Comparison of ENCODE assay signal across 9 cellular contexts in the genomic region with DNA sequence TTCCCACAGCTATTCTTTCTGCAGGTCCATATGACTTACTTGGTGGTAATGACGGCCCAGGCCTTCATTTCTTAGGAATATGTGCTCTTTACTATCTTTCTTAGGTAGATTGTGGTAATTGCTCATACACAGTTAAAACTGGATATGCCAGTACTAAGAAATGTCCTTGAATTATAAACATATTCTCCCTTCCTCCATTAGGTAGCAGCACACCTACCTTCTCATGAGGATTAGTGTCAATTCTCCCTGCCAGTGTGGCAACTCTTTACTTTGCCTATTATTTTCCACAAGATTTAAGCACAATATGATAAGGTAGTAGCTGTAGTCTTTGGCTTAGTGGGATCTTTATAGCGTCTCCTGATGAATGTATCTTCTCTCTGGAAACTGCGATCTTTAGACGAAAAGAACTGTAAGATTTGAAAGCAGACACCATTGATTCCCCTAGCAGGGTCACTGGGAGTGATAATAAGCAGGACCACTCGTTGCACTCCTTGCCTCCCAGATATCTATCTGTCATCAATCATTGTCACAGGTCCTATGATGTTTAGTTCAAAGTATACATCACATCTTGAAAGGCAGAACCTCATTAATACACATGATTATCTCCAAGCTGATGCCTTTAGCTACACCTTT.
DNase-seq lines count a peak whose midpoint lies in the region; ATAC-seq, FAIRE-seq and TF ChIP-seq lines count a peak whose summit lies in the region.
"Had no signal": no experiment of that assay in that cellular context is flagged by ENCODE, and none has a peak within 500 bp of the region (broad histone marks: within the 10 kb centered on the region; RNA-seq: fewer than 3 reads in every experiment).

No MANE protein-coding gene starts in this region.

- dilution Hi-C loops in mammary epithelial cell (cut with HindIII; ENCODE audit: low sequenced_read_pairs): no loop called here

- peak; percentile 67; the same call in 2 of the 3 replicates for TF ChIP-seq CTCF in GM12872 (IDR thresholded peaks at IDR 0.05; ENCODE audit: insufficient read depth, low read depth, low read length)
- TF ChIP-seq CTCF in mammary epithelial cell (conservative IDR thresholded peaks at IDR 0.05 in 1 of 2, IDR thresholded peaks at IDR 0.05 in 1 of 2; ENCODE audit: extremely low read depth in 1 of 2, insufficient read depth in 1 of 2, low read depth in 1 of 2, low read length in 2 of 2): peak; percentile 39 to 54
- peak; percentile 46 for TF ChIP-seq CTCF in retinal pigment epithelial cell (conservative IDR thresholded peaks at IDR 0.05; ENCODE audit: low read depth, low read length)

- in situ Hi-C loops in mammary epithelial cell (cut with MboI; ENCODE audit: low sequenced_read_pairs in 2 of 2): no loop called here

- DNase-seq in HTR-8/SVneo (ENCODE audit: insufficient read length, low spot score) (peak; percentile 0), mammary epithelial cell (no peak), retinal pigment epithelial cell (ENCODE audit: low read depth) (no peak), EL (no peak), NCI-H1930 (lab: John Stamatoyannopoulos, UW) (no peak)
- no peak for DNase-seq in activated naive CD4-positive, alpha-beta T cell treated with Interleukin-2 at 50 U/mL for 16 hours
- DNase-seq: natural killer cell had no signal

- H3K79me2 ChIP-seq in mammary epithelial cell (ENCODE audit: insufficient read depth, low read length): no peaks in the 10 kb centered on the region

- H3K4me1 ChIP-seq in mammary epithelial cell (ENCODE audit: insufficient read depth, low read length): no peaks in the 10 kb centered on the region

- 67% methylated on average over 5 of the region's 5 CpGs for WGBS in mammary epithelial cell (ENCODE audit: low coverage, missing lambda C conversion rate)

- no peak overlapping the region for H2AFZ ChIP-seq in mammary epithelial cell (ENCODE audit: low read depth, low read length)

- no peak overlapping the region for H3K4me3 ChIP-seq in mammary epithelial cell (replicated peaks in 1 of 3; ENCODE audit: insufficient read depth in 1 of 3, low read depth in 2 of 3, low read length in 3 of 3)
- no peak overlapping the region for H3K4me3 ChIP-seq in retinal pigment epithelial cell (ENCODE audit: low read length)

- H3K36me3 ChIP-seq in mammary epithelial cell (ENCODE audit: insufficient read depth, low read length): no peaks in the 10 kb centered on the region

- ATAC-seq in GM21529 (IDR thresholded peaks at IDR 0.05; ENCODE audit: unreplicated experiment): peak; percentile 92

- peaks cover 2% of the 10 kb centered on the region for H3K27me3 ChIP-seq in mammary epithelial cell (ENCODE audit: insufficient read depth, low read length)

- H3K27ac ChIP-seq in mammary epithelial cell (ENCODE audit: insufficient read depth, low read depth, low read length): no peak overlapping the region

- no peak for FAIRE-seq in HTR-8/SVneo (lab: Jason Lieb, UNC)

- H3K9ac ChIP-seq in mammary epithelial cell (ENCODE audit: insufficient read depth, low read length): no peak overlapping the region

- no TSS peak for BruUV-seq in mammary epithelial cell (replicated peaks; lab: Mats Ljungman, UMichigan)

- H3K9me3 ChIP-seq in mammary epithelial cell (replicated peaks; ENCODE audit: insufficient read depth, low read length): no peaks in the 10 kb centered on the region

- CTCF ChIA-PET in mammary epithelial cell (lab: Charles Lee; ENCODE audit: low non-redundant PET): no interaction called here

- H3K4me2 ChIP-seq in mammary epithelial cell (ENCODE audit: insufficient read depth, low read depth, low read length): no peak overlapping the region

- intact Hi-C loops in mammary epithelial cell (cut with micrococcal nuclease): no loop called here

- no peaks in the 10 kb centered on the region for H4K20me1 ChIP-seq in mammary epithelial cell (ENCODE audit: insufficient read depth, low read length)
